In genomic region chr1:147641695-147642592, GRCh38 we compare ENCODE assay signal across 8 cellular contexts. TPM values are rescaled to one million over a fixed set of nuclear protein-coding genes. Genes with fewer than 3 reads are reported as not detected.
DNase-seq lines count a peak whose midpoint lies in the region; ATAC-seq and TF ChIP-seq lines count a peak whose summit lies in the region.

No MANE protein-coding gene starts in this region.

- no peak overlapping the region for H3K4ac ChIP-seq in mesendoderm (ENCODE audit: low read depth, low read length)

- H3K79me2 ChIP-seq in mesendoderm (ENCODE audit: control insufficient read depth, insufficient read depth, low read length): no peaks in the 10 kb centered on the region

- intact Hi-C loops in dendritic cell treated with granulocyte-macrophage colony-stimulating factor and Interleukin-4, amounts not matched to agents 40 ng/mL and 50 ng/mL, for 4 days (cut with micrococcal nuclease): loop anchor here (1.0 to 2.0 kb wide), 2 partner anchors 15 to 147 kb away; no protein-coding TSS in a partner anchor
- intact Hi-C loops in tibial artery (cut with DNase I; ENCODE audit: low total_unique reads): loop anchor here (5.0 kb wide), 1 partner anchor 145 kb away; no protein-coding TSS in a partner anchor

- H3K27ac ChIP-seq in mesendoderm (ENCODE audit: low read depth, low read length) (no peak overlapping the region), tibial artery (no peak overlapping the region)

- H3K9me3 ChIP-seq in tibial artery: no peaks in the 10 kb centered on the region

- H3K9ac ChIP-seq in mesendoderm (ENCODE audit: low read length): no peak overlapping the region

- H2AK5ac ChIP-seq in mesendoderm (ENCODE audit: low read length): no peak overlapping the region

- DNase-seq in activated effector memory CD4-positive, alpha-beta T cell treated with anti-CD3 and anti-CD28 coated beads, Interleukin-2, amount 50 U/mL, for 16 hours: peak; percentile 74
- no peak for DNase-seq in activated effector memory CD4-positive, alpha-beta T cell treated with Interleukin-2 at 50 U/mL for 16 hours
- DNase-seq in NCI-H1092 (lab: John Stamatoyannopoulos, UW): peak; percentile 28
- peak; percentile 35 for DNase-seq in T-helper 9 cell
- DNase-seq in mesendoderm: peak; percentile 65
- DNase-seq in tibial artery: peak in 1 of 2 donors; percentile 47

- no peaks in the 10 kb centered on the region for H3K79me1 ChIP-seq in mesendoderm (ENCODE audit: low read length)

- H3K36me3 Mint-ChIP-seq in dendritic cell treated with granulocyte-macrophage colony-stimulating factor and Interleukin-4, amounts not matched to agents 40 ng/mL and 50 ng/mL, for 4 days (ENCODE audit: low read depth): peaks cover 11% of the 10 kb centered on the region

- H2BK120ac ChIP-seq in mesendoderm (ENCODE audit: low read depth, low read length): no peak overlapping the region

- no peak overlapping the region for H4K5ac ChIP-seq in mesendoderm (ENCODE audit: low read length)

- H3K36me3 ChIP-seq in mesendoderm (ENCODE audit: control insufficient read depth, insufficient read depth, low read length) (no peaks in the 10 kb centered on the region), tibial artery (peaks cover 4 to 44% (median 14%) of the 10 kb centered on the region in 3 donors)

- H3K27ac Mint-ChIP-seq in dendritic cell treated with granulocyte-macrophage colony-stimulating factor and Interleukin-4, amounts not matched to agents 40 ng/mL and 50 ng/mL, for 4 days: peak overlapping the region; percentile 16

- no peak overlapping the region for H3K23ac ChIP-seq in mesendoderm (ENCODE audit: low read length)

- H3K27me3 Mint-ChIP-seq in dendritic cell treated with granulocyte-macrophage colony-stimulating factor and Interleukin-4, amounts not matched to agents 40 ng/mL and 50 ng/mL, for 4 days: no peaks in the 10 kb centered on the region

- no peaks in the 10 kb centered on the region for H3K27me3 ChIP-seq in mesendoderm (ENCODE audit: insufficient read depth, low read length, poor library complexity)
- H3K27me3 ChIP-seq in tibial artery: no peaks in the 10 kb centered on the region

- TF ChIP-seq CTCF in tibial artery (IDR thresholded peaks at IDR 0.05): peak; percentile 78 to 88

- no peak overlapping the region for H2BK15ac ChIP-seq in mesendoderm (replicated peaks; ENCODE audit: low read depth)

- H3K4me1 ChIP-seq in mesendoderm (ENCODE audit: control insufficient read depth, low read depth, low read length) (no peaks in the 10 kb centered on the region), tibial artery (no peaks in the 10 kb centered on the region)

- H3K56ac ChIP-seq in mesendoderm (ENCODE audit: low read length): no peak overlapping the region

- H3K4me1 Mint-ChIP-seq in dendritic cell treated with granulocyte-macrophage colony-stimulating factor and Interleukin-4, amounts not matched to agents 40 ng/mL and 50 ng/mL, for 4 days (ENCODE audit: low read depth): peaks cover 64% of the 10 kb centered on the region

- no peak overlapping the region for H3K4me2 ChIP-seq in mesendoderm (ENCODE audit: low read length)

- H2BK5ac ChIP-seq in mesendoderm (ENCODE audit: low read length): no peak overlapping the region

- ATAC-seq in GM21619 (IDR thresholded peaks at IDR 0.05; ENCODE audit: unreplicated experiment): no peak

- H3K9me3 Mint-ChIP-seq in dendritic cell treated with granulocyte-macrophage colony-stimulating factor and Interleukin-4, amounts not matched to agents 40 ng/mL and 50 ng/mL, for 4 days: no peaks in the 10 kb centered on the region

- no peak overlapping the region for H3K4me3 Mint-ChIP-seq in dendritic cell treated with granulocyte-macrophage colony-stimulating factor and Interleukin-4, amounts not matched to agents 40 ng/mL and 50 ng/mL, for 4 days

- no peak overlapping the region for H3K4me3 ChIP-seq in mesendoderm (ENCODE audit: low read length)
- no peak overlapping the region for H3K4me3 ChIP-seq in tibial artery

- WGBS in mesendoderm (ENCODE audit: extremely low coverage, insufficient coverage, low lambda C conversion rate): no CpG with 5 or more reads among the region's 17 CpGs

- no peak overlapping the region for H3K18ac ChIP-seq in mesendoderm (ENCODE audit: low read length)

- no peak overlapping the region for H4K8ac ChIP-seq in mesendoderm (ENCODE audit: low read depth, low read length)

RNA-seq across cellular contexts. Expression of gene ACP6, which starts 28.4 kb away (rescaled TPM):
- 9.3 TPM for polyA plus RNA-seq in mesendoderm (2013, experiment 1 of 2)
- polyA plus RNA-seq in mesendoderm (2013, experiment 2 of 2): 9.1 TPM
